25 cellular contexts compared by ENCODE assay signal in the genomic region with DNA sequence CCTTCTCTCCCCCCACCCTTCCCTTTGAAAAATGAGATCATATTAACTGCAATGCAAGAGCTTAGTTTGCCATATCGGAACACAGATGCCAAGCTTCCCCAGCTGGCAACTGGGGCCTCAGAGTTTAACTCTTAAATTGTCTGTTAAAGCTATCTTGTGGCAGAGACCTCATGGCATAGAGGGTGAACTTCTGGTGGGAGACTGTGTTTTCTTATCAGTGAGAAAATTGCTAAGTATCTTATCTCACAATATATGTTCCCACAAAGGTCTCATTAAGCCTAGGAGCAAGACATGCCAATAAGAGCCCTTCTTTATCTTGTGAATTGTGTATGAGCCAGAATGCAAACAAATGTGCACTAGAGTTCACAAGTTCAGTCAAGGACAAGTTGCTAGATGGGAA. TPM values are rescaled to one million over a fixed set of nuclear protein-coding genes. Genes with fewer than 3 reads are reported as not detected.
DNase-seq lines count a peak whose midpoint lies in the region; ATAC-seq and TF ChIP-seq lines count a peak whose summit lies in the region.
"Had no signal": no experiment of that assay in that cellular context is flagged by ENCODE, and none has a peak within 500 bp of the region (broad histone marks: within the 10 kb centered on the region; RNA-seq: fewer than 3 reads in every experiment).

No MANE protein-coding gene starts in this region.

- in situ Hi-C loops in G401 (cut with HindIII; ENCODE audit: low sequenced_read_pairs), result no loop called here

- H3K4me1 ChIP-seq in hepatocyte (ENCODE audit: insufficient read depth) (peaks cover 20% of the 10 kb centered on the region), sigmoid colon (peaks cover 0 to 95% (median 61%) of the 10 kb centered on the region in 4 donors)
- H3K4me1 ChIP-seq: colonic mucosa, prostate gland had no signal

- H4K20me1 ChIP-seq in hepatocyte (ENCODE audit: insufficient read depth, poor library complexity, severe bottlenecking), result peaks cover 59% of the 10 kb centered on the region

- no peaks in the 10 kb centered on the region for H3K36me3 ChIP-seq in hepatocyte (replicated peaks; ENCODE audit: insufficient read depth, low read depth)
- H3K36me3 ChIP-seq in sigmoid colon, result peaks cover 0 to 6% (median under 1%) of the 10 kb centered on the region in 4 donors
- H3K36me3 ChIP-seq: colonic mucosa, prostate gland had no signal

- 41% methylated on average over 1 of the region's 1 CpG for WGBS in hepatocyte (ENCODE audit: low lambda C conversion rate, missing lambda C conversion rate)
- 48 to 49% methylated on average over 1 of the region's 1 CpG for WGBS in sigmoid colon, 2 donors

- DNase-seq in G401 (ENCODE audit: low spot score) (peak; percentile 18), amniotic epithelial cell (ENCODE audit: low read depth) (peak; percentile 85), hepatocyte (ENCODE audit: low spot score) (no peak), sigmoid colon (no peak), GM19238 (ENCODE audit: insufficient read length, low spot score) (no peak), dermis blood vessel endothelial cell (no peak)
- no peak for DNase-seq in activated naive CD4-positive, alpha-beta T cell treated with Interleukin-2 at 50 U/mL for 16 hours
- DNase-seq: activated B cell treated with CpG ODN at 0.5 μM for 24 hours; activated CD8-positive, alpha-beta memory T cell treated with anti-CD3 and anti-CD28 coated beads for 24 hours; amniotic stem cell; CD8-positive, alpha-beta memory T cell; colonic mucosa; islet precursor cell; MV-4-11; naive B cell; NCI-H2107; NCI-H774; stimulated activated CD4-positive, alpha-beta T cell treated with anti-CD3 and anti-CD28 coated beads, Interleukin-15, amount 100 ng/mL, for 24 hours; stimulated activated naive CD8-positive, alpha-beta T cell treated with anti-CD3 and anti-CD28 coated beads, Interleukin-15, amount 100 ng/mL, for 72 hours; SW 1271 had no signal

- H2AFZ ChIP-seq in hepatocyte, result no peak overlapping the region

- TF ChIP-seq CTCF in hepatocyte (IDR thresholded peaks at IDR 0.05; ENCODE audit: poor library complexity) (no peak), sigmoid colon (IDR thresholded peaks at IDR 0.05) (no peak)

- no peak overlapping the region for H3K27ac ChIP-seq in hepatocyte
- peak overlapping the region in 3 of 4 donors; percentile 30 to 52 (median 48) for H3K27ac ChIP-seq in sigmoid colon
- H3K27ac ChIP-seq: colonic mucosa, prostate gland had no signal

- peak overlapping the region; percentile 38 for H3K4me2 ChIP-seq in hepatocyte

- H3K9me2 ChIP-seq in hepatocyte (replicated peaks; ENCODE audit: insufficient read depth), result no peaks in the 10 kb centered on the region

- H3K4me3 ChIP-seq in hepatocyte (no peak overlapping the region), sigmoid colon (no peak overlapping the region)
- H3K4me3 ChIP-seq: colonic mucosa, prostate gland had no signal

- TF ChIP-seq POLR2A in sigmoid colon (IDR thresholded peaks at IDR 0.05), result no peak

- H3K27me3 ChIP-seq in hepatocyte (no peaks in the 10 kb centered on the region), sigmoid colon (no peaks in the 10 kb centered on the region)
- H3K27me3 ChIP-seq: colonic mucosa had no signal

- ATAC-seq in GM21723 (IDR thresholded peaks at IDR 0.05; ENCODE audit: unreplicated experiment), result no peak
- ATAC-seq: Panc1; stimulated activated naive CD8-positive, alpha-beta T cell treated with anti-CD3 and anti-CD28 coated beads, Interleukin-15, amount 100 ng/mL, for 72 hours had no signal

- H3K79me2 ChIP-seq in hepatocyte, result peaks cover 100% of the 10 kb centered on the region

- H3K9me3 ChIP-seq in hepatocyte (ENCODE audit: low read depth) (no peaks in the 10 kb centered on the region), sigmoid colon (no peaks in the 10 kb centered on the region)
- H3K9me3 ChIP-seq: colonic mucosa, prostate gland had no signal

- intact Hi-C loops in sigmoid colon (cut with DNase I), result no loop called here

- TF ChIP-seq EP300 in sigmoid colon (IDR thresholded peaks at IDR 0.05), result no peak

RNA-seq across cellular contexts. Expression of a gene that starts 12.4 kb away (rescaled TPM):
- total RNA-seq in G401 (2014; rRNA removed; shearing (Covaris generic)), result not detected in 2 replicates
- total RNA-seq in hepatocyte, result 22.8 and 27.3 TPM in 2 replicates
- polyA plus RNA-seq in hepatocyte, result 13.4 and 15.2 TPM in 2 replicates
- 100 to 1,000 TPM in 1 of 4 donors, 10 to 100 TPM in 3; 45.3 to 129 (median 59.9) TPM for total RNA-seq in sigmoid colon
- polyA plus RNA-seq in sigmoid colon, result 10 to 100 TPM in 1 of 3 donors, 1 to 10 TPM in 2; 3.7 to 12.5 (median 4.8) TPM
- 153 and 193 TPM in 2 replicates for total RNA-seq in dermis blood vessel endothelial cell
- total RNA-seq: activated B cell treated with CpG ODN at 0.5 μM for 24 hours; activated T-helper 2 cell treated with anti-CD3 and anti-CD28 coated beads, Interferon-gamma antibody, Interleukin-2, Interleukin-4, amounts not matched to agents 10 μg/mL and 5 μg/mL and 100 μg/mL, durations not matched to agents 14 hours and 24 hours and 36 hours; CD8-positive, alpha-beta memory T cell had no signal
- polyA plus RNA-seq: CD8-positive, alpha-beta memory T cell; IgD-negative memory B cell had no signal

Comparison
In these comparisons a context has a peak if more than half of its experiments do, and no peak if none do; other contexts are left out.
1. DNase-seq: peak in G401 (single experiment) and amniotic epithelial cell (single experiment); none in hepatocyte (single experiment), sigmoid colon (single experiment), activated naive CD4-positive, alpha-beta T cell treated with Interleukin-2 at 50 U/mL for 16 hours (single experiment), GM19238 (single experiment) and dermis blood vessel endothelial cell (single experiment).
2. RNA of a gene that starts 12.4 kb away (total RNA-seq): 153 to 193 TPM in dermis blood vessel endothelial cell, 45.3 to 129 TPM in sigmoid colon and 22.8 to 27.3 TPM in hepatocyte; not detected in G401; every median in the first group is over 10 times any median in the second.